In genomic region chr14:59377485-59377884, GRCh38 we compare ENCODE assay signal across 17 cellular contexts.
DNase-seq lines count a peak whose midpoint lies in the region; ATAC-seq and TF ChIP-seq lines count a peak whose summit lies in the region.
"Had no signal": no experiment of that assay in that cellular context is flagged by ENCODE, and none has a peak within 500 bp of the region (broad histone marks: within the 10 kb centered on the region; RNA-seq: fewer than 3 reads in every experiment).

No MANE protein-coding gene starts in this region.

- DNase-seq in Peyer's patch (no peak), heart right ventricle (no peak), myocyte (ENCODE audit: low read depth) (peak; percentile 69), suprapubic skin (ENCODE audit: low spot score in 2 of 2) (no peak), glutamatergic neuron (no peak), SIG-M5 (lab: John Stamatoyannopoulos, UW) (no peak)
- DNase-seq: activated CD4-positive, alpha-beta T cell treated with anti-CD3 and anti-CD28 coated beads, Interleukin-2, amount 10 ng/mL, durations not matched to agents 7 days and 5 days; activated T-cell treated with anti-CD3 and anti-CD28 coated beads, Interleukin-2, amount 50 U/mL, for 4 hours; mammary epithelial cell; NCI-H2081; stimulated activated naive B cell treated with anti-CD40 and anti-IgM and Interleukin-4, amounts not matched to agents 10 μg/mL and 1 μg/mL and 100 μg/mL, for 72 hours had no signal

- H3K4me3 Mint-ChIP-seq in glutamatergic neuron (ENCODE audit: unreplicated experiment) = no peak overlapping the region
- H3K4me3 Mint-ChIP-seq: activated CD4-positive, alpha-beta T cell treated with anti-CD3 and anti-CD28 coated beads, Interleukin-2, amount 10 ng/mL, durations not matched to agents 7 days and 5 days; activated T-cell treated with anti-CD3 and anti-CD28 coated beads, Interleukin-2, amount 50 U/mL, for 4 hours; stimulated activated naive B cell treated with anti-CD40 and anti-IgM and Interleukin-4, amounts not matched to agents 10 μg/mL and 1 μg/mL and 100 μg/mL, for 72 hours had no signal

- TF ChIP-seq CTCF in Peyer's patch (IDR thresholded peaks at IDR 0.05) (no peak), heart right ventricle (IDR thresholded peaks at IDR 0.05) (no peak), suprapubic skin (IDR thresholded peaks at IDR 0.05) (no peak), glutamatergic neuron (IDR thresholded peaks at IDR 0.05; ENCODE audit: partially characterized antibody, unreplicated experiment) (no peak)

- no peaks in the 10 kb centered on the region for H3K9me3 ChIP-seq in Peyer's patch
- H3K9me3 ChIP-seq in heart right ventricle = peaks cover 0 to 2% (median 0%) of the 10 kb centered on the region in 11 donors
- no peaks in the 10 kb centered on the region for H3K9me3 ChIP-seq in suprapubic skin
- H3K9me3 ChIP-seq: breast epithelium had no signal

- intact Hi-C loops in heart right ventricle (cut with DNase I) = loop anchor here in 3 of 10 donors (5.0 kb wide), 2 partner anchors 45 to 50 kb away; no protein-coding TSS in a partner anchor

- H3K4me1 Mint-ChIP-seq in glutamatergic neuron (ENCODE audit: low read depth, unreplicated experiment) = no peaks in the 10 kb centered on the region
- H3K4me1 Mint-ChIP-seq: activated CD4-positive, alpha-beta T cell treated with anti-CD3 and anti-CD28 coated beads, Interleukin-2, amount 10 ng/mL, durations not matched to agents 7 days and 5 days; stimulated activated naive B cell treated with anti-CD40 and anti-IgM and Interleukin-4, amounts not matched to agents 10 μg/mL and 1 μg/mL and 100 μg/mL, for 72 hours had no signal

- H3K36me3 ChIP-seq in Peyer's patch = no peaks in the 10 kb centered on the region
- no peaks in the 10 kb centered on the region for H3K36me3 ChIP-seq in heart right ventricle
- H3K36me3 ChIP-seq in suprapubic skin = no peaks in the 10 kb centered on the region
- H3K36me3 ChIP-seq: breast epithelium had no signal

- no peaks in the 10 kb centered on the region for H3K36me3 Mint-ChIP-seq in glutamatergic neuron (ENCODE audit: unreplicated experiment)

- TF ChIP-seq POLR2A in Peyer's patch (IDR thresholded peaks at IDR 0.05) (no peak), suprapubic skin (IDR thresholded peaks at IDR 0.05) (no peak)

- TF ChIP-seq EP300 in suprapubic skin (IDR thresholded peaks at IDR 0.05) = no peak

- no peaks in the 10 kb centered on the region for H3K9me3 Mint-ChIP-seq in glutamatergic neuron (ENCODE audit: unreplicated experiment)
- H3K9me3 Mint-ChIP-seq: activated T-cell treated with anti-CD3 and anti-CD28 coated beads, Interleukin-2, amount 50 U/mL, for 4 hours had no signal

- 64 to 77% methylated on average over 3 of the region's 3 CpGs for WGBS in heart right ventricle, 2 donors
- WGBS in suprapubic skin = 90% methylated on average over 3 of the region's 3 CpGs

- H3K27ac Mint-ChIP-seq in glutamatergic neuron (ENCODE audit: unreplicated experiment) = no peak overlapping the region
- H3K27ac Mint-ChIP-seq: activated CD4-positive, alpha-beta T cell treated with anti-CD3 and anti-CD28 coated beads, Interleukin-2, amount 10 ng/mL, durations not matched to agents 7 days and 5 days; activated naive CD4-positive, alpha-beta T cell treated with anti-CD3 and anti-CD28 coated beads, Interleukin-2, amount 50 U/mL, for 72 hours; stimulated activated naive B cell treated with anti-CD40 and anti-IgM and Interleukin-4, amounts not matched to agents 10 μg/mL and 1 μg/mL and 100 μg/mL, for 72 hours had no signal

- H3K4me1 ChIP-seq in Peyer's patch (peaks cover 0 to 11% (median 1%) of the 10 kb centered on the region in 4 donors), heart right ventricle (peaks cover 2 to 44% (median 18%) of the 10 kb centered on the region in 9 donors), suprapubic skin (peaks cover 3% of the 10 kb centered on the region)
- H3K4me1 ChIP-seq: breast epithelium had no signal

- peak; percentile 14 to 57 (median 32) for ATAC-seq in heart right ventricle
- no peak for ATAC-seq in GM21515 (IDR thresholded peaks at IDR 0.05; ENCODE audit: unreplicated experiment)
- ATAC-seq in HG03159 (IDR thresholded peaks at IDR 0.05; ENCODE audit: unreplicated experiment) = no peak
- ATAC-seq: activated naive CD4-positive, alpha-beta T cell treated with anti-CD3 and anti-CD28 coated beads, Interleukin-2, amount 50 U/mL, for 72 hours; activated T-cell treated with anti-CD3 and anti-CD28 coated beads, Interleukin-2, amount 50 U/mL, for 4 hours; SK-N-SH treated with all-trans-retinoic acid at 6 μM for 48 hours; stimulated activated naive B cell treated with anti-CD40 and anti-IgM and Interleukin-4, amounts not matched to agents 10 μg/mL and 1 μg/mL and 100 μg/mL, for 72 hours had no signal

- no peaks in the 10 kb centered on the region for H3K27me3 ChIP-seq in Peyer's patch
- H3K27me3 ChIP-seq in heart right ventricle = no peaks in the 10 kb centered on the region
- H3K27me3 ChIP-seq in suprapubic skin = no peaks in the 10 kb centered on the region
- H3K27me3 ChIP-seq: breast epithelium had no signal

- H3K4me3 ChIP-seq in Peyer's patch = no peak overlapping the region
- no peak overlapping the region for H3K4me3 ChIP-seq in heart right ventricle
- H3K4me3 ChIP-seq in suprapubic skin = no peak overlapping the region
- H3K4me3 ChIP-seq: breast epithelium had no signal

- peaks cover 2% of the 10 kb centered on the region for H3K27me3 Mint-ChIP-seq in glutamatergic neuron (ENCODE audit: unreplicated experiment)
- H3K27me3 Mint-ChIP-seq: stimulated activated naive B cell treated with anti-CD40 and anti-IgM and Interleukin-4, amounts not matched to agents 10 μg/mL and 1 μg/mL and 100 μg/mL, for 72 hours had no signal

- H3K27ac ChIP-seq in Peyer's patch (peak overlapping the region in 3 of 4 donors; percentile 20 to 55 (median 55)), heart right ventricle (peak overlapping the region; percentile 3 to 64 (median 42)), suprapubic skin (peak overlapping the region; percentile 20)
- H3K27ac ChIP-seq: HL-60 had no signal

Comparison
In these comparisons a context has a peak if more than half of its experiments do, and no peak if none do; other contexts are left out.
1. ATAC-seq: peak in heart right ventricle (8 of 8); none in GM21515 (single experiment) and HG03159 (single experiment).
2. Peak in every context shown above with its lines, with median percentiles within 50 percentile points of each other: H3K27ac ChIP-seq.